Comparison of ENCODE assay signal across 1 cellular context in the genomic region with DNA sequence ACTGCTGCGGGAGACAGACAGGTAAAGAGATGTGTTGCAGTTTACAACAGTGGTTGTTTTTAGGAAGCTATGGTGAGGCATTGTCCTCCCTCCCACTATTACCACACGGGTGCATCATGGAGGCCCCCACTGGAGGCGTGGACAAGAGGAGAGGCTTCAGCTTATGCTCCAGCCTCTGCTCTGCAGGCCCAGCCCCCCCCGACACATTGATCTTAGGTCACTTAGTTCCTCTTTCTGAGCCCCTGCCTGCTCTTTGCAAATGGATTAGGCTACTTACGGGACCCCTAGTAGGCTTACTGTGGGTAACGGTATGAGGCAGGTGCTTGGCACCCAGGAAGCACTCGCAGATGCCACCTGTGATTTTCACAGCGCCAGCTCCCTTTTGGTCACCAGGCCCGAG.
TF ChIP-seq lines count a peak whose summit lies in the region.

No MANE protein-coding gene starts in this region.

TF ChIP-seq in WTC11, 78 proteins besides CTCF, POLR2A, EP300 and RAD21 (continued from another document):
- no peak for TF ChIP-seq ZNF512 (CRISPR knock-in tag; IDR thresholded peaks at IDR 0.05; ENCODE audit: borderline replicate concordance)
- TF ChIP-seq, protein P1, sequence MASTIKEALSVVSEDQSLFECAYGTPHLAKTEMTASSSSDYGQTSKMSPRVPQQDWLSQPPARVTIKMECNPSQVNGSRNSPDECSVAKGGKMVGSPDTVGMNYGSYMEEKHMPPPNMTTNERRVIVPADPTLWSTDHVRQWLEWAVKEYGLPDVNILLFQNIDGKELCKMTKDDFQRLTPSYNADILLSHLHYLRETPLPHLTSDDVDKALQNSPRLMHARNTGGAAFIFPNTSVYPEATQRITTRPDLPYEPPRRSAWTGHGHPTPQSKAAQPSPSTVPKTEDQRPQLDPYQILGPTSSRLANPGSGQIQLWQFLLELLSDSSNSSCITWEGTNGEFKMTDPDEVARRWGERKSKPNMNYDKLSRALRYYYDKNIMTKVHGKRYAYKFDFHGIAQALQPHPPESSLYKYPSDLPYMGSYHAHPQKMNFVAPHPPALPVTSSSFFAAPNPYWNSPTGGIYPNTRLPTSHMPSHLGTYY (CRISPR knock-in tag; IDR thresholded peaks at IDR 0.05), result no peak
- TF ChIP-seq, protein P2, sequence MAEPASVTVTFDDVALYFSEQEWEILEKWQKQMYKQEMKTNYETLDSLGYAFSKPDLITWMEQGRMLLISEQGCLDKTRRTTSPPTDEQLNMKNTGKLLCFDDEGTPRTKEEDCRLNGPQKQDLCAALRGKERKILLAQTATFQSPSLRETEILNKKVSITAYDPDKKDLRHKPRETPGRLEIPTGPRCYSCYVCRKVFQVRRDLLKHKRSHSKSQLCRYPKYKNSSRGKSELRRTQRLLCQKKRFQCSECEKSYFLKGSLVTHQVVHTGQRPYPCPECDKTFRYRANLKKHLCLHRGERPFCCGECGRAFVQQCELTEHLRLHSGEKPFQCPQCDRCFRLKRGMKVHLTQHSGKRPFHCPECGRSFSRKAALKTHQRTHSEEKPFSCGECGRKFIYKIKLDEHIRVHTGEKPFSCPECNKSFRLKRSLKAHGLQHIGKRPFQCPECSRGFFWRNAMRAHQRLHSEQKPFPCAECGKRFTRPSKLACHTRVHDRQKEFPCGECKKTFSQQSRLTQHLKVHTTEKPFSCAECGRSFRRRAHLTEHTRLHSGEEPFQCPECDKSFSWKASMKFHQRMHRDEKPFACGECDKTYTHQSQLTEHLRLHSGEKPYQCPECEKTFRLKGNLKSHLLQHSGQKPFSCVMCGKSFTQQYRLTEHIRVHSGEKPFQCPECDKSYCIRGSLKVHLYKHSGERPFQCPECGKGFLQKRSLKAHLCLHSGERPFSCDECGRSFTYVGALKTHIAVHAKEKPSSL (CRISPR knock-in tag; conservative IDR thresholded peaks at IDR 0.05), result no peak
- TF ChIP-seq NR1H2 (CRISPR knock-in tag; IDR thresholded peaks at IDR 0.05), result no peak
- TF ChIP-seq OVOL2 (CRISPR knock-in tag; IDR thresholded peaks at IDR 0.05; ENCODE audit: borderline replicate concordance), result no peak
- TF ChIP-seq, protein P3, sequence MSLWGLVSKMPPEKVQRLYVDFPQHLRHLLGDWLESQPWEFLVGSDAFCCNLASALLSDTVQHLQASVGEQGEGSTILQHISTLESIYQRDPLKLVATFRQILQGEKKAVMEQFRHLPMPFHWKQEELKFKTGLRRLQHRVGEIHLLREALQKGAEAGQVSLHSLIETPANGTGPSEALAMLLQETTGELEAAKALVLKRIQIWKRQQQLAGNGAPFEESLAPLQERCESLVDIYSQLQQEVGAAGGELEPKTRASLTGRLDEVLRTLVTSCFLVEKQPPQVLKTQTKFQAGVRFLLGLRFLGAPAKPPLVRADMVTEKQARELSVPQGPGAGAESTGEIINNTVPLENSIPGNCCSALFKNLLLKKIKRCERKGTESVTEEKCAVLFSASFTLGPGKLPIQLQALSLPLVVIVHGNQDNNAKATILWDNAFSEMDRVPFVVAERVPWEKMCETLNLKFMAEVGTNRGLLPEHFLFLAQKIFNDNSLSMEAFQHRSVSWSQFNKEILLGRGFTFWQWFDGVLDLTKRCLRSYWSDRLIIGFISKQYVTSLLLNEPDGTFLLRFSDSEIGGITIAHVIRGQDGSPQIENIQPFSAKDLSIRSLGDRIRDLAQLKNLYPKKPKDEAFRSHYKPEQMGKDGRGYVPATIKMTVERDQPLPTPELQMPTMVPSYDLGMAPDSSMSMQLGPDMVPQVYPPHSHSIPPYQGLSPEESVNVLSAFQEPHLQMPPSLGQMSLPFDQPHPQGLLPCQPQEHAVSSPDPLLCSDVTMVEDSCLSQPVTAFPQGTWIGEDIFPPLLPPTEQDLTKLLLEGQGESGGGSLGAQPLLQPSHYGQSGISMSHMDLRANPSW (CRISPR knock-in tag; conservative IDR thresholded peaks at IDR 0.05; ENCODE audit: low read depth), result no peak
- TF ChIP-seq TEAD4 (CRISPR knock-in tag; IDR thresholded peaks at IDR 0.05), result no peak
- no peak for TF ChIP-seq JAZF1 (CRISPR knock-in tag; IDR thresholded peaks at IDR 0.05)
- no peak for TF ChIP-seq ZNF232 (CRISPR knock-in tag; IDR thresholded peaks at IDR 0.05)
- TF ChIP-seq, protein P4, sequence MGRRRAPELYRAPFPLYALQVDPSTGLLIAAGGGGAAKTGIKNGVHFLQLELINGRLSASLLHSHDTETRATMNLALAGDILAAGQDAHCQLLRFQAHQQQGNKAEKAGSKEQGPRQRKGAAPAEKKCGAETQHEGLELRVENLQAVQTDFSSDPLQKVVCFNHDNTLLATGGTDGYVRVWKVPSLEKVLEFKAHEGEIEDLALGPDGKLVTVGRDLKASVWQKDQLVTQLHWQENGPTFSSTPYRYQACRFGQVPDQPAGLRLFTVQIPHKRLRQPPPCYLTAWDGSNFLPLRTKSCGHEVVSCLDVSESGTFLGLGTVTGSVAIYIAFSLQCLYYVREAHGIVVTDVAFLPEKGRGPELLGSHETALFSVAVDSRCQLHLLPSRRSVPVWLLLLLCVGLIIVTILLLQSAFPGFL (CRISPR knock-in tag; IDR thresholded peaks at IDR 0.05; ENCODE audit: borderline replicate concordance), result no peak
- no peak for TF ChIP-seq ZNF416 (CRISPR knock-in tag; IDR thresholded peaks at IDR 0.05)
- TF ChIP-seq FOXP1 (CRISPR knock-in tag; IDR thresholded peaks at IDR 0.05; ENCODE audit: borderline replicate concordance), result no peak
- no peak for TF ChIP-seq CBFB (CRISPR knock-in tag; IDR thresholded peaks at IDR 0.05; ENCODE audit: low read depth)
